ENCODE assay signal across 34 cellular contexts in the genomic region with DNA sequence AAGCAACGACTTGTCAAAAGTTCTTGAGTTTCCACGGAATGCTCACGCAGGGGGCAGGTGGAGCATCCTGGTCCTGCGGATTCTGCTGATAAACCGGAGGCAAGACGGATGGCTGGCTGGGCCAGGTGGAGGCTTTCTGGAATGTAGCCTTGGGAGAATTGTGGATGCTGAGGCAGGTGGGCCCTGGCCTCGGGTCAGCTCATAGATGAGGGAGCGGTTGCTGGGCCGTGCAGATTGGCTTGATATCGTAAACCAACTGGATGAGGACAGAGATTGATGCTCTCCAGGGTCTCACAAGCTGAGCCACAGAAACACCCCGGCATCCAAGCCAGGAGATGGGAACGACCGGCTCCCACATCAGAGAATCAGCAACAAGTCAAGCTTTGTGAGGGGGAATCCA.
"Had no signal": no experiment of that assay in that cellular context is flagged by ENCODE, and none has a peak within 500 bp of the region (broad histone marks: within the 10 kb centered on the region; RNA-seq: fewer than 3 reads in every experiment).

No MANE protein-coding gene starts in this region.

- H3K27ac ChIP-seq: ascending aorta, breast epithelium, cardiac muscle cell, coronary artery, dorsolateral prefrontal cortex had no signal

- H3K4me3 Mint-ChIP-seq: activated CD4-positive, alpha-beta memory T cell treated with anti-CD3 and anti-CD28 coated beads for 36 hours; activated CD4-positive, alpha-beta T cell treated with anti-CD3 and anti-CD28 coated beads for 36 hours; activated CD4-positive, alpha-beta T cell treated with anti-CD3 and anti-CD28 coated beads, Interleukin-2, amount 10 ng/mL, durations not matched to agents 24 days and 14 days; activated CD8-positive, alpha-beta memory T cell treated with anti-CD3 and anti-CD28 coated beads, Interleukin-2, amount 10 ng/mL, durations not matched to agents 7 days and 5 days; activated CD8-positive, alpha-beta T cell treated with anti-CD3 and anti-CD28 coated beads, Interleukin-2, amount 10 ng/mL, durations not matched to agents 7 days and 5 days; activated naive CD4-positive, alpha-beta T cell treated with anti-CD3 and anti-CD28 coated beads, Interleukin-2, amount 10 ng/mL, durations not matched to agents 7 days and 5 days; activated naive CD8-positive, alpha-beta T cell treated with anti-CD3 and anti-CD28 coated beads, Interleukin-2, amount 10 ng/mL, durations not matched to agents 7 days and 5 days; activated T-helper 1 cell treated with anti-CD3 and anti-CD28 coated beads, Interleukin-12 subunit alpha, Interleukin-12 subunit beta, Interleukin-2, Interleukin-4 antibody, amounts not matched to agents 30 ng/mL and 10 ng/mL and 1 ng/mL, durations not matched to agents 14 hours and 24 hours and 36 hours; brain; dendritic cell treated with granulocyte-macrophage colony-stimulating factor and Interleukin-4, amounts not matched to agents 40 ng/mL and 50 ng/mL, for 4 days; endodermal cell; T-cell; T-helper 1 cell treated with Interleukin-12 subunit alpha and Interleukin-12 subunit beta and Interleukin-4 antibody, amounts not matched to agents 30 μg/mL and 1 μg/mL, for 36 hours; T-helper 2 cell treated with Interferon-gamma antibody and Interleukin-4, amounts not matched to agents 5 μg/mL and 100 μg/mL, for 36 hours had no signal

- H3K36me3 ChIP-seq: ascending aorta, breast epithelium, cardiac muscle cell had no signal

- H3K36me3 Mint-ChIP-seq: activated CD4-positive, alpha-beta memory T cell treated with anti-CD3 and anti-CD28 coated beads for 36 hours; activated CD8-positive, alpha-beta memory T cell treated with anti-CD3 and anti-CD28 coated beads, Interleukin-2, amount 10 ng/mL, durations not matched to agents 7 days and 5 days; activated naive CD4-positive, alpha-beta T cell treated with anti-CD3 and anti-CD28 coated beads, Interleukin-2, amount 10 ng/mL, durations not matched to agents 7 days and 5 days; activated naive CD4-positive, alpha-beta T cell treated with anti-CD3 and anti-CD28 coated beads, Interleukin-2, amount 50 U/mL, for 72 hours; activated naive CD8-positive, alpha-beta T cell treated with anti-CD3 and anti-CD28 coated beads, Interleukin-2, amount 10 ng/mL, durations not matched to agents 7 days and 5 days; brain; T-cell had no signal

- H3K9me3 Mint-ChIP-seq: activated CD4-positive, alpha-beta memory T cell treated with anti-CD3 and anti-CD28 coated beads for 36 hours; activated CD4-positive, alpha-beta T cell treated with anti-CD3 and anti-CD28 coated beads, Interleukin-2, amount 10 ng/mL, durations not matched to agents 24 days and 14 days; activated naive CD4-positive, alpha-beta T cell treated with anti-CD3 and anti-CD28 coated beads, Interleukin-2, amount 10 ng/mL, durations not matched to agents 7 days and 5 days; activated naive CD4-positive, alpha-beta T cell treated with anti-CD3 and anti-CD28 coated beads, Interleukin-2, amount 50 U/mL, for 72 hours; activated naive CD8-positive, alpha-beta T cell treated with anti-CD3 and anti-CD28 coated beads, Interleukin-2, amount 10 ng/mL, durations not matched to agents 7 days and 5 days; activated T-helper 1 cell treated with anti-CD3 and anti-CD28 coated beads, Interleukin-12 subunit alpha, Interleukin-12 subunit beta, Interleukin-2, Interleukin-4 antibody, amounts not matched to agents 30 ng/mL and 10 ng/mL and 1 ng/mL, durations not matched to agents 14 hours and 24 hours and 36 hours; dendritic cell treated with granulocyte-macrophage colony-stimulating factor and Interleukin-4, amounts not matched to agents 40 ng/mL and 50 ng/mL, for 4 days; T-cell; T-helper 1 cell treated with Interleukin-12 subunit alpha and Interleukin-12 subunit beta and Interleukin-4 antibody, amounts not matched to agents 30 μg/mL and 1 μg/mL, for 36 hours; T-helper 2 cell treated with Interferon-gamma antibody and Interleukin-4, amounts not matched to agents 5 μg/mL and 100 μg/mL, for 36 hours had no signal

- H3K4me3 ChIP-seq: ascending aorta, breast epithelium, cardiac muscle cell, coronary artery, dorsolateral prefrontal cortex had no signal

- H3K27me3 ChIP-seq: ascending aorta, breast epithelium, cardiac muscle cell, dorsolateral prefrontal cortex had no signal

- H3K4me1 ChIP-seq: ascending aorta had no signal

- H3K27ac Mint-ChIP-seq: activated CD4-positive, alpha-beta memory T cell treated with anti-CD3 and anti-CD28 coated beads for 36 hours; activated CD4-positive, alpha-beta T cell treated with anti-CD3 and anti-CD28 coated beads for 36 hours; activated CD4-positive, alpha-beta T cell treated with anti-CD3 and anti-CD28 coated beads, Interleukin-2, amount 10 ng/mL, durations not matched to agents 24 days and 14 days; activated CD8-positive, alpha-beta memory T cell treated with anti-CD3 and anti-CD28 coated beads, Interleukin-2, amount 10 ng/mL, durations not matched to agents 7 days and 5 days; activated CD8-positive, alpha-beta T cell treated with anti-CD3 and anti-CD28 coated beads, Interleukin-2, amount 10 ng/mL, durations not matched to agents 7 days and 5 days; activated naive CD4-positive, alpha-beta T cell treated with anti-CD3 and anti-CD28 coated beads, Interleukin-2, amount 10 ng/mL, durations not matched to agents 7 days and 5 days; activated naive CD8-positive, alpha-beta T cell treated with anti-CD3 and anti-CD28 coated beads, Interleukin-2, amount 10 ng/mL, durations not matched to agents 7 days and 5 days; activated T-helper 1 cell treated with anti-CD3 and anti-CD28 coated beads, Interleukin-12 subunit alpha, Interleukin-12 subunit beta, Interleukin-2, Interleukin-4 antibody, amounts not matched to agents 30 ng/mL and 10 ng/mL and 1 ng/mL, durations not matched to agents 14 hours and 24 hours and 36 hours; brain; dendritic cell treated with granulocyte-macrophage colony-stimulating factor and Interleukin-4, amounts not matched to agents 40 ng/mL and 50 ng/mL, for 4 days; endodermal cell; T-cell; T-helper 1 cell treated with Interleukin-12 subunit alpha and Interleukin-12 subunit beta and Interleukin-4 antibody, amounts not matched to agents 30 μg/mL and 1 μg/mL, for 36 hours; T-helper 2 cell treated with Interferon-gamma antibody and Interleukin-4, amounts not matched to agents 5 μg/mL and 100 μg/mL, for 36 hours had no signal

- H3K27me3 Mint-ChIP-seq: activated CD4-positive, alpha-beta memory T cell treated with anti-CD3 and anti-CD28 coated beads for 36 hours; activated CD4-positive, alpha-beta T cell treated with anti-CD3 and anti-CD28 coated beads for 36 hours; activated CD4-positive, alpha-beta T cell treated with anti-CD3 and anti-CD28 coated beads, Interleukin-2, amount 10 ng/mL, durations not matched to agents 24 days and 14 days; activated CD8-positive, alpha-beta memory T cell treated with anti-CD3 and anti-CD28 coated beads, Interleukin-2, amount 10 ng/mL, durations not matched to agents 7 days and 5 days; activated naive CD8-positive, alpha-beta T cell treated with anti-CD3 and anti-CD28 coated beads, Interleukin-2, amount 10 ng/mL, durations not matched to agents 7 days and 5 days; brain; T-cell had no signal

- ATAC-seq: activated CD4-positive, alpha-beta T cell treated with anti-CD3 and anti-CD28 coated beads for 36 hours; activated CD8-positive, alpha-beta memory T cell treated with anti-CD3 and anti-CD28 coated beads, Interleukin-2, amount 10 ng/mL, durations not matched to agents 7 days and 5 days; activated CD8-positive, alpha-beta T cell treated with anti-CD3 and anti-CD28 coated beads, Interleukin-2, amount 10 ng/mL, durations not matched to agents 7 days and 5 days; activated naive CD4-positive, alpha-beta T cell treated with anti-CD3 and anti-CD28 coated beads, Interleukin-2, amount 50 U/mL, for 72 hours; esophagus mucosa; T-cell had no signal

- DNase-seq: activated CD4-positive, alpha-beta memory T cell treated with anti-CD3 and anti-CD28 coated beads for 36 hours; activated CD4-positive, alpha-beta T cell treated with anti-CD3 and anti-CD28 coated beads for 36 hours; activated CD4-positive, alpha-beta T cell treated with anti-CD3 and anti-CD28 coated beads, Interleukin-2, amount 10 ng/mL, durations not matched to agents 24 days and 14 days; activated CD4-positive, CD25-positive, alpha-beta regulatory T cell; activated CD4-positive, CD25-positive, alpha-beta regulatory T cell treated with anti-CD3 and anti-CD28 coated beads, Interleukin-2, amount 50 U/mL, for 72 hours; activated CD8-positive, alpha-beta memory T cell treated with anti-CD3 and anti-CD28 coated beads, Interleukin-2, amount 10 ng/mL, durations not matched to agents 7 days and 5 days; activated CD8-positive, alpha-beta memory T cell treated with anti-CD3 and anti-CD28 coated beads, Interleukin-2, amount 50 U/mL, for 4 hours; activated CD8-positive, alpha-beta T cell treated with anti-CD3 and anti-CD28 coated beads, Interleukin-2, amount 10 ng/mL, durations not matched to agents 7 days and 5 days; activated gamma-delta T cell; activated naive CD4-positive, alpha-beta T cell; activated naive CD4-positive, alpha-beta T cell treated with anti-CD3 and anti-CD28 coated beads, Interleukin-2, amount 10 ng/mL, durations not matched to agents 7 days and 5 days; activated naive CD8-positive, alpha-beta T cell treated with anti-CD3 and anti-CD28 coated beads, Interleukin-2, amount 10 ng/mL, durations not matched to agents 7 days and 5 days; activated T-cell treated with anti-CD3 and anti-CD28 coated beads, Interleukin-2, amount 50 U/mL, for 1 hour; activated T-cell treated with anti-CD3 and anti-CD28 coated beads, Interleukin-2, amount 50 U/mL, for 48 hours; central memory CD4-positive, alpha-beta T cell; cerebellar nuclear complex; dorsolateral prefrontal cortex; effector memory CD4-positive, alpha-beta T cell; endodermal cell; foreskin fibroblast; head of caudate nucleus; T-cell; T1000 had no signal

- H3K9me3 ChIP-seq: ascending aorta, breast epithelium had no signal
